19 cellular contexts compared by ENCODE assay signal in the genomic region with DNA sequence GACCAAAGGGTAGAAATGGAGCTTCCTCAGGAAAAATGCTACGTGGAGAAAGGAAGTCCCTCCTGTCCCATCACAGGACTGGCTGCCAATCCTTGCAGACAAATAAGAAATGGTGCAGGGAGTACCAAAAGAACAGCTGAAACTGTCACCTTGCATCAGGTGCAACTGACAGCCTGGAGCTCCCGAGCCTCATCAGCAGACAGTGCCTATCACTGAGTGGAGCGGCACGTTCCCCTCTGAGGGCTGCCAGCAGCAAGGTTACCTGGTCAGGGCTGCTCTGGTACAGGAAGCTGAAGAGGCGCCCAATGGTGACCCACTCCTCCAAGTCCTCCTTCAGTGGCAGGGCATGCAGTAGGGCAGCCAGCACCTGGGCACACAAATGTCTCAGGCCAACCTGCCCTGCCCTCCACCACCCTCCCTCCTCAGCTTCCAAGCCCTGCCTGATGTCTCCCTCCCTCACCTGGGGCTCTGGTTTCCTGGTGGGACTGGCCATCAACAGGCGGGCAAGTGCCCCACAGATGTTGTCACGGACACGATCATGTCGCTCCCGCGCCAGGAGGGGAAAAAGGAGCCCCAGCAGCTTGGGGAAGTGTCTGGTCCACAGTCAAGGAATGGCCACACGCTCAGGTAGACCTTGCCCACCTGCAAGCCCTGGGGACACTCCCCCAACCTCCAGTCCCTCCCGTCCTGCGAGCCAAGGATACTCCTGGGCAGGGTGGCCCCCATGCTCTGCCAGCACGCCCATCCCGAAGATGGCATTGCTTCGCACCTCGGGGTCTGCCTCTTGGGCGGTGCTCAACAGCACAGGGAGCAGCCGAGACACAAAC. TPM values are rescaled to one million over a fixed set of nuclear protein-coding genes. Genes with fewer than 3 reads are reported as not detected.
DNase-seq lines count a peak whose midpoint lies in the region; ATAC-seq and TF ChIP-seq lines count a peak whose summit lies in the region.
"Had no signal": no experiment of that assay in that cellular context is flagged by ENCODE, and none has a peak within 500 bp of the region (broad histone marks: within the 10 kb centered on the region; RNA-seq: fewer than 3 reads in every experiment).

No MANE protein-coding gene starts in this region.

- TF ChIP-seq EP300 in tibial nerve (IDR thresholded peaks at IDR 0.05) = no peak

- TF ChIP-seq POLR2A in tibial nerve (IDR thresholded peaks at IDR 0.05) = no peak

- H3K27me3 ChIP-seq in tibial nerve = no peaks in the 10 kb centered on the region
- H3K27me3 ChIP-seq: left lung had no signal

- no peaks in the 10 kb centered on the region for H3K9me3 Mint-ChIP-seq in activated naive CD4-positive, alpha-beta T cell treated with anti-CD3 and anti-CD28 coated beads for 36 hours
- no peaks in the 10 kb centered on the region for H3K9me3 Mint-ChIP-seq in activated CD8-positive, alpha-beta T cell treated with anti-CD3 and anti-CD28 coated beads for 36 hours
- peaks cover 7% of the 10 kb centered on the region for H3K9me3 Mint-ChIP-seq in glutamatergic neuron (ENCODE audit: unreplicated experiment)
- H3K9me3 Mint-ChIP-seq: WTC11 had no signal

- POLR2A ChIA-PET in activated CD8-positive, alpha-beta T cell treated with anti-CD3 and anti-CD28 coated beads for 36 hours (lab: Charles Lee) = interaction anchor here (0.8 to 13.4 kb wide), 7 partner anchors 10 to 52 kb away, joined by 3 to 163 read pairs (median 4); a partner anchor contains a TSS

- no peak for ATAC-seq in activated CD8-positive, alpha-beta T cell treated with anti-CD3 and anti-CD28 coated beads for 36 hours
- ATAC-seq in HG02763 (IDR thresholded peaks at IDR 0.05; ENCODE audit: unreplicated experiment) = no peak
- ATAC-seq: left lung; stimulated activated naive CD8-positive, alpha-beta T cell treated with anti-CD3 and anti-CD28 coated beads, Interleukin-15, Interleukin-2, amounts not matched to agents 100 U/mL and 50 U/mL, for 24 hours; WTC11 had no signal

- TF ChIP-seq CTCF in activated CD8-positive, alpha-beta T cell treated with anti-CD3 and anti-CD28 coated beads for 36 hours (IDR thresholded peaks at IDR 0.05) = no peak
- no peak for TF ChIP-seq CTCF in glutamatergic neuron (IDR thresholded peaks at IDR 0.05; ENCODE audit: partially characterized antibody, unreplicated experiment)
- no peak for TF ChIP-seq CTCF in tibial nerve (IDR thresholded peaks at IDR 0.05)
- no peak for TF ChIP-seq CTCF in foreskin fibroblast (IDR thresholded peaks at IDR 0.05; ENCODE audit: low read depth, low read length)

- peak overlapping the region; percentile 30 for H3K27ac Mint-ChIP-seq in activated naive CD4-positive, alpha-beta T cell treated with anti-CD3 and anti-CD28 coated beads for 36 hours
- peak overlapping the region; percentile 13 for H3K27ac Mint-ChIP-seq in activated CD8-positive, alpha-beta T cell treated with anti-CD3 and anti-CD28 coated beads for 36 hours
- H3K27ac Mint-ChIP-seq in glutamatergic neuron (ENCODE audit: unreplicated experiment) = peak overlapping the region; percentile 43
- H3K27ac Mint-ChIP-seq: WTC11 had no signal

- intact Hi-C loops in activated naive CD4-positive, alpha-beta T cell treated with anti-CD3 and anti-CD28 coated beads for 36 hours (cut with micrococcal nuclease) = no loop called here
- intact Hi-C loops in activated CD8-positive, alpha-beta T cell treated with anti-CD3 and anti-CD28 coated beads for 36 hours (cut with micrococcal nuclease) = no loop called here

- CTCF ChIA-PET in activated naive CD4-positive, alpha-beta T cell treated with anti-CD3 and anti-CD28 coated beads for 36 hours (lab: Charles Lee) = interaction anchor here (0.6 to 0.8 kb wide), 2 partner anchors 20 to 27 kb away, joined by 3 read pairs; a partner anchor contains a TSS
- CTCF ChIA-PET in activated CD8-positive, alpha-beta T cell treated with anti-CD3 and anti-CD28 coated beads for 36 hours (lab: Charles Lee) = interaction anchor here (1.1 kb wide), 1 partner anchor 125 kb away, joined by 4 read pairs; no protein-coding TSS in a partner anchor

- WGBS in tibial nerve, 2 donors = 81 to 86% methylated on average over 19 to 20 of the region's 20 CpGs

- H3K36me3 ChIP-seq in tibial nerve = peaks cover 0 to 100% (median 2%) of the 10 kb centered on the region in 3 donors

- peaks cover 3% of the 10 kb centered on the region for H3K4me1 Mint-ChIP-seq in activated naive CD4-positive, alpha-beta T cell treated with anti-CD3 and anti-CD28 coated beads for 36 hours (ENCODE audit: low read depth)
- peaks cover 6% of the 10 kb centered on the region for H3K4me1 Mint-ChIP-seq in activated CD8-positive, alpha-beta T cell treated with anti-CD3 and anti-CD28 coated beads for 36 hours (ENCODE audit: low read depth)
- peaks cover 8% of the 10 kb centered on the region for H3K4me1 Mint-ChIP-seq in glutamatergic neuron (ENCODE audit: low read depth, unreplicated experiment)
- H3K4me1 Mint-ChIP-seq: WTC11 had no signal

- H3K9me3 ChIP-seq in tibial nerve = no peaks in the 10 kb centered on the region
- H3K9me3 ChIP-seq: left lung had no signal

- no peak overlapping the region for H3K4me3 Mint-ChIP-seq in activated naive CD4-positive, alpha-beta T cell treated with anti-CD3 and anti-CD28 coated beads for 36 hours
- H3K4me3 Mint-ChIP-seq in activated CD8-positive, alpha-beta T cell treated with anti-CD3 and anti-CD28 coated beads for 36 hours = no peak overlapping the region
- no peak overlapping the region for H3K4me3 Mint-ChIP-seq in glutamatergic neuron (ENCODE audit: unreplicated experiment)
- H3K4me3 Mint-ChIP-seq: WTC11 had no signal

- H3K4me3 ChIP-seq in tibial nerve (no peak overlapping the region), foreskin fibroblast (ENCODE audit: low read depth in 1 of 2, low read length in 2 of 2) (no peak overlapping the region)
- H3K4me3 ChIP-seq: left lung had no signal

- DNase-seq in activated naive CD4-positive, alpha-beta T cell treated with anti-CD3 and anti-CD28 coated beads for 36 hours = no peak
- DNase-seq in activated naive CD4-positive, alpha-beta T cell treated with Interleukin-2 at 50 U/mL for 16 hours = no peak
- DNase-seq in activated CD8-positive, alpha-beta T cell treated with anti-CD3 and anti-CD28 coated beads for 36 hours = no peak
- no peak for DNase-seq in glutamatergic neuron
- DNase-seq in tibial nerve (ENCODE audit: low spot score in 2 of 2) = no peak
- no peak for DNase-seq in foreskin fibroblast
- DNase-seq in ureter (ENCODE audit: low spot score) = no peak
- DNase-seq: activated CD8-positive, alpha-beta memory T cell treated with anti-CD3 and anti-CD28 coated beads, Interleukin-2, amount 50 U/mL, for 48 hours; amniotic stem cell; foreskin melanocyte; NCI-H1092 treated with DMSO at 0.1 percent for 48 hours; NCI-H2171; stimulated activated naive CD8-positive, alpha-beta T cell treated with anti-CD3 and anti-CD28 coated beads, Interleukin-15, Interleukin-2, amounts not matched to agents 100 U/mL and 50 U/mL, for 24 hours had no signal

- peak overlapping the region; percentile 67 to 92 (median 82) for H3K27ac ChIP-seq in tibial nerve
- H3K27ac ChIP-seq: left lung, parathyroid adenoma had no signal

- peaks cover 23% of the 10 kb centered on the region for H3K36me3 Mint-ChIP-seq in activated naive CD4-positive, alpha-beta T cell treated with anti-CD3 and anti-CD28 coated beads for 36 hours (ENCODE audit: low read depth)
- peaks cover 21% of the 10 kb centered on the region for H3K36me3 Mint-ChIP-seq in activated CD8-positive, alpha-beta T cell treated with anti-CD3 and anti-CD28 coated beads for 36 hours (ENCODE audit: low read depth)
- no peaks in the 10 kb centered on the region for H3K36me3 Mint-ChIP-seq in glutamatergic neuron (ENCODE audit: unreplicated experiment)

- H3K4me1 ChIP-seq in tibial nerve = peaks cover 0 to 16% (median 4%) of the 10 kb centered on the region in 4 donors
- H3K4me1 ChIP-seq: left lung, parathyroid adenoma had no signal

- H3K27me3 Mint-ChIP-seq in activated naive CD4-positive, alpha-beta T cell treated with anti-CD3 and anti-CD28 coated beads for 36 hours (ENCODE audit: low read depth) = no peaks in the 10 kb centered on the region
- H3K27me3 Mint-ChIP-seq in activated CD8-positive, alpha-beta T cell treated with anti-CD3 and anti-CD28 coated beads for 36 hours = no peaks in the 10 kb centered on the region
- peaks cover 6% of the 10 kb centered on the region for H3K27me3 Mint-ChIP-seq in glutamatergic neuron (ENCODE audit: unreplicated experiment)

RNA-seq across cellular contexts. Expression of a gene that starts 7.2 kb away (rescaled TPM):
- total RNA-seq in activated naive CD4-positive, alpha-beta T cell treated with anti-CD3 and anti-CD28 coated beads for 36 hours = 10 to 100 TPM; 64.2 to 74.5 TPM
- 100 to 1,000 TPM in 1 of 2 experiments, 10 to 100 TPM in 1; 98.4 to 102 TPM for total RNA-seq in activated CD8-positive, alpha-beta T cell treated with anti-CD3 and anti-CD28 coated beads for 36 hours
- total RNA-seq in glutamatergic neuron (ENCODE audit: unreplicated experiment) = 25.5 TPM
- total RNA-seq in tibial nerve = 10 to 100 TPM; 19.4 to 88.5 (median 26.9) TPM
- total RNA-seq in ureter = 69.1 TPM

RNA-seq across cellular contexts. Expression of a gene that starts 9.6 kb away (rescaled TPM):
- total RNA-seq in activated naive CD4-positive, alpha-beta T cell treated with anti-CD3 and anti-CD28 coated beads for 36 hours = 10 to 100 TPM; 19.3 to 22.3 TPM
- 10 to 100 TPM; 25.0 to 32.9 TPM for total RNA-seq in activated CD8-positive, alpha-beta T cell treated with anti-CD3 and anti-CD28 coated beads for 36 hours
- total RNA-seq in glutamatergic neuron (ENCODE audit: unreplicated experiment) (136 TPM), tibial nerve (10 to 100 TPM in 3 of 4 donors, 1 to 10 TPM in 1; 6.5 to 25.5 (median 16.3) TPM), ureter (12.6 TPM)

RNA-seq across cellular contexts. Expression of a gene that starts 13.8 kb away (rescaled TPM):
- total RNA-seq in activated naive CD4-positive, alpha-beta T cell treated with anti-CD3 and anti-CD28 coated beads for 36 hours = 10 to 100 TPM; 14.7 to 15.1 TPM
- total RNA-seq in activated CD8-positive, alpha-beta T cell treated with anti-CD3 and anti-CD28 coated beads for 36 hours = 10 to 100 TPM; 16.3 to 18.0 TPM
- total RNA-seq in glutamatergic neuron (ENCODE audit: unreplicated experiment) (35.0 TPM), tibial nerve (10 to 100 TPM; 46.8 to 61.3 (median 54.6) TPM), ureter (42.9 TPM)

RNA-seq across cellular contexts. Expression of a gene that starts 20.4 kb away (rescaled TPM):
- 100 to 1,000 TPM; 202 to 212 TPM for total RNA-seq in activated naive CD4-positive, alpha-beta T cell treated with anti-CD3 and anti-CD28 coated beads for 36 hours
- 100 to 1,000 TPM; 112 to 118 TPM for total RNA-seq in activated CD8-positive, alpha-beta T cell treated with anti-CD3 and anti-CD28 coated beads for 36 hours
- total RNA-seq in glutamatergic neuron (ENCODE audit: unreplicated experiment) (31.0 TPM), tibial nerve (100 to 1,000 TPM in 1 of 4 donors, 10 to 100 TPM in 3; 55.7 to 106 (median 65.8) TPM), ureter (101 TPM)

RNA-seq across cellular contexts. Expression of a gene that starts 24.0 kb away (rescaled TPM):
- total RNA-seq in activated naive CD4-positive, alpha-beta T cell treated with anti-CD3 and anti-CD28 coated beads for 36 hours = not detected
- under 1 TPM in 1 of 2 experiments, not detected in 1; 0.18 TPM for total RNA-seq in activated CD8-positive, alpha-beta T cell treated with anti-CD3 and anti-CD28 coated beads for 36 hours
- total RNA-seq in glutamatergic neuron (ENCODE audit: unreplicated experiment) = not detected
- total RNA-seq in tibial nerve = not detected
- 2.1 TPM for total RNA-seq in ureter
- total RNA-seq: chondrocyte, H4 had no signal
